In the genomic region with DNA sequence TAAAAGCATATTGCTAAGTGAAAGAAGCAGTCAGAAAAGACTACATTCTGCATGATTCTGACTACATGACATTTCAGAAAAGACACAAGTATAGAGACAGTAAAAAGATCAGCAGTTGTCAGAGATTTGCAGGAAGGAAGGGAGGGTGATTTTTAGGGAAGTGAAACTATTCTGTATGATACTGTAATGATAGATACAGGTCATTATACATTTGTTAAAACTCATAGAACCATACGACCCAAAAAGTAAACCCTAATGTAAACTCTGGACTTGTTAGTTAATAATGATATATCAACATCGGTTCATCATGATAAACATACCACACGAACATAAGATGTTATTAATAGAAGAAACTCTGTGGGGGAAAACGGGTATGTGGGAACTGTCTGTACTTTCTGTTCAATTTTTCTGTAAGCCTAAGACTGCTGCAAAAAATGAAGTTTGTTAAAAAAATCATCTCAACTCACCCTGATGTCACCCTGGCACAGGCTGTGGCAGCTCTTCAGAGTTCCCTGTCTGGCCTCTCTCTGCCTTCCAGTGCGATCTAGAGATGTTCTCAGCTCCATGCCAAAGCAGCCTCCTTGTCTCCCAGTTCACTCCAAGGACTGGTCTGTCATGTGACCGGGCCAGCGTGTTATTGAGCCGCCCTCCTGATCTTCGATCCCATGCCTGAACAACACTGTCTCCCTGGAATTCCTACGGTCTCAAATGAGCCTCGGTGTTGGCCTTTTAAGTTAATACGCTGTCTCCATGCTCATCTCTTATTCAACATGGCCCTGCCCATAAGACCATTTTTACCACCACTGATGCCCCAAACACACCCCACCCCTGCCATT, we compare ENCODE assay signal across 11 cellular contexts. TPM values are rescaled to one million over a fixed set of nuclear protein-coding genes. Genes with fewer than 3 reads are reported as not detected.
DNase-seq lines count a peak whose midpoint lies in the region; ATAC-seq and TF ChIP-seq lines count a peak whose summit lies in the region.
"Had no signal": no experiment of that assay in that cellular context is flagged by ENCODE, and none has a peak within 500 bp of the region (broad histone marks: within the 10 kb centered on the region; RNA-seq: fewer than 3 reads in every experiment).

No MANE protein-coding gene starts in this region.

- H3K4me1 Mint-ChIP-seq in HFFc6 (ENCODE audit: low read depth) = peaks cover 22% of the 10 kb centered on the region

- H3K79me2 ChIP-seq in GM23248 (ENCODE audit: insufficient read depth) = no peaks in the 10 kb centered on the region

- H4K20me1 ChIP-seq in GM23248 (ENCODE audit: insufficient read depth) = no peaks in the 10 kb centered on the region

- no peaks in the 10 kb centered on the region for H3K9me3 Mint-ChIP-seq in HFFc6

- no peak overlapping the region for H3K27ac Mint-ChIP-seq in HFFc6

- no peak overlapping the region for H3K27ac ChIP-seq in GM23248
- H3K27ac ChIP-seq: lower lobe of right lung had no signal

- no peaks in the 10 kb centered on the region for H3K36me3 Mint-ChIP-seq in HFFc6 (ENCODE audit: low read depth)

- peaks cover 31% of the 10 kb centered on the region for H3K27me3 Mint-ChIP-seq in HFFc6 (ENCODE audit: insufficient read depth)

- no peak overlapping the region for H3K9ac ChIP-seq in GM23248

- H2AFZ ChIP-seq in GM23248 = no peak overlapping the region

- WGBS in GM23248 (ENCODE audit: low coverage in 1 of 2, low lambda C conversion rate in 2 of 2, missing lambda C conversion rate in 2 of 2), 2 experiments = 66 to 70% methylated on average over 12 of the region's 12 CpGs

- in situ Hi-C loops in GM23248 (cut with MboI) = no loop called here

- no peaks in the 10 kb centered on the region for H3K9me2 ChIP-seq in GM23248 (ENCODE audit: insufficient read depth)

- DNase-seq in HT-29 (ENCODE audit: low spot score) = peak; percentile 30
- DNase-seq in mucosa of gallbladder (ENCODE audit: low spot score) = peak; percentile 57
- no peak for DNase-seq in HFFc6
- DNase-seq in GM23248 = no peak
- no peak for DNase-seq in NCI-H748 treated with DMSO at 0.1 percent for 48 hours (lab: John Stamatoyannopoulos, UW)
- DNase-seq in activated naive CD4-positive, alpha-beta T cell (lab: John Stamatoyannopoulos, UW) = no peak
- DNase-seq: lower lobe of right lung had no signal

- H3K4me1 ChIP-seq in GM23248 (ENCODE audit: insufficient read depth) = peaks cover 17% of the 10 kb centered on the region

- no peak for TF ChIP-seq CTCF in HFFc6 (IDR thresholded peaks at IDR 0.05)

- ATAC-seq in GM18907 (IDR thresholded peaks at IDR 0.05; ENCODE audit: unreplicated experiment) (peak; percentile 97), HG02642 (IDR thresholded peaks at IDR 0.05; ENCODE audit: poor library complexity, unreplicated experiment) (peak; percentile 96)
- ATAC-seq: Right ventricle myocardium inferior had no signal

- no peak overlapping the region for H3K4me3 Mint-ChIP-seq in HFFc6

- no peaks in the 10 kb centered on the region; the same call in none of the 2 replicates for H3K27me3 ChIP-seq in GM23248 (replicated peaks; ENCODE audit: insufficient read depth)

- H3K36me3 ChIP-seq in GM23248 (ENCODE audit: low read depth) = no peaks in the 10 kb centered on the region
- H3K36me3 ChIP-seq: lower lobe of right lung had no signal

- H3K4me3 ChIP-seq in GM23248 = no peak overlapping the region
- H3K4me3 ChIP-seq: lower lobe of right lung had no signal

- no peaks in the 10 kb centered on the region for H3K9me3 ChIP-seq in GM23248 (ENCODE audit: low read depth)
- H3K9me3 ChIP-seq: lower lobe of right lung had no signal

- H3K4me2 ChIP-seq in GM23248 (ENCODE audit: unreplicated experiment) = no peak overlapping the region

- H3F3A ChIP-seq in GM23248 (ENCODE audit: insufficient read depth) = peaks cover 19% of the 10 kb centered on the region; the same call in 1 of the 2 replicates

RNA-seq across cellular contexts. Expression of gene PRLR, which starts 35.4 kb away (rescaled TPM):
- total RNA-seq in HT-29 (2014; rRNA removed; shearing (Covaris generic)) = 8.2 and 9.1 TPM in 2 replicates
- 9.3 TPM for total RNA-seq in mucosa of gallbladder
- 1 to 10 TPM in 4 of 6 experiments, under 1 TPM in 2; 0.91 to 1.5 (median 1.3) TPM for total RNA-seq in HFFc6 (2021; fragmentation: NEBNext Ultra II Directional; extraction: Animal tissue kit (Norgen Biotek cat#: 25700))
- total RNA-seq in GM23248 (2014; rRNA removed; shearing (Covaris generic)) = 5.8 and 14.2 TPM in 2 replicates
- polyA plus RNA-seq in GM23248 (2016; fragmentation: Nextera tagmentation; extraction: Ambion mirVana) = 0.80 and 0.94 TPM in 2 replicates
- total RNA-seq: endothelial cell of umbilical vein had no signal
- polyA plus RNA-seq: endothelial cell of umbilical vein had no signal

Comparison
In these comparisons a context has a peak if more than half of its experiments do, and no peak if none do; other contexts are left out.
1. DNase-seq: peak in HT-29 (single experiment) and mucosa of gallbladder (single experiment); none in HFFc6 (single experiment), GM23248 (single experiment), NCI-H748 treated with DMSO at 0.1 percent for 48 hours (single experiment) and activated naive CD4-positive, alpha-beta T cell (0 of 4).